Comparison of ENCODE assay signal across 23 cellular contexts in the genomic region with DNA sequence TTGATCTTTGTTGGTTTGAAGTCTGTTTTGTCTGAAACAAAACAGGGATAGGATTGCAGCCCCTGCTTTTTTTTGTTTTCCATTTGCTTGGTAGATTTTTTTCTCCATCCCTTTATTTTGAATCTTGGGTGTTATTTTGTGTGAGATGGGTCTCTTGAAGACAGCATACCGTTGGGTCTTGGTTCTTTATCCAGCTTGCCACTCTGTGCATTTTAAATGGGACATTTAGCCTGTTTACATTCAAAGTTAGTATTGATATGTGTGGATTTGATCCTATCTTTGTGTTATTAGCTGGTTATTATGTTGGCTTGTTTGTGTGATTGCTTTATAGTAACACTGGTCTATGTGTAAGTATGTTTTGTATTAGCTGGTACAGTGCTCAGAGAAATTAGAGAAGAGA.
"Had no signal": no experiment of that assay in that cellular context is flagged by ENCODE, and none has a peak within 500 bp of the region (broad histone marks: within the 10 kb centered on the region; RNA-seq: fewer than 3 reads in every experiment).

No MANE protein-coding gene starts in this region.

- ATAC-seq: effector memory CD8-positive, alpha-beta T cell; esophagus mucosa; gastrocnemius medialis; heart right ventricle; left cardiac atrium; left lung; left ventricle myocardium superior; lower lobe of right lung; mucosa of descending colon; naive thymus-derived CD8-positive, alpha-beta T cell had no signal

- H3K4me3 ChIP-seq: esophagus squamous epithelium, gastrocnemius medialis, heart right ventricle, left lung, lower lobe of right lung, mucosa of descending colon had no signal

- H3K27ac ChIP-seq: epithelial cell of prostate, esophagus squamous epithelium, gastrocnemius medialis, heart right ventricle, left lung, lower lobe of right lung had no signal

- H3K4me1 ChIP-seq: esophagus squamous epithelium, left lung, lower lobe of right lung had no signal

- DNase-seq: cortex of kidney; effector CD8-positive, alpha-beta T cell; effector memory CD8-positive, alpha-beta T cell; endodermal cell; erythroblast; esophagus squamous epithelium; foreskin fibroblast; foreskin melanocyte; gastrocnemius medialis; glutamatergic neuron; head of caudate nucleus; heart right ventricle; hippocampal formation; left cardiac atrium; left lung; left ventricle myocardium superior; lower lobe of right lung; mesenchymal stem cell; mucosa of descending colon; naive B cell; naive thymus-derived CD8-positive, alpha-beta T cell had no signal

- H3K36me3 ChIP-seq: esophagus squamous epithelium, gastrocnemius medialis, heart right ventricle, left lung, lower lobe of right lung had no signal

- H3K9me3 ChIP-seq: gastrocnemius medialis had no signal
